Comparison of ENCODE assay signal across 11 cellular contexts in the genomic region with DNA sequence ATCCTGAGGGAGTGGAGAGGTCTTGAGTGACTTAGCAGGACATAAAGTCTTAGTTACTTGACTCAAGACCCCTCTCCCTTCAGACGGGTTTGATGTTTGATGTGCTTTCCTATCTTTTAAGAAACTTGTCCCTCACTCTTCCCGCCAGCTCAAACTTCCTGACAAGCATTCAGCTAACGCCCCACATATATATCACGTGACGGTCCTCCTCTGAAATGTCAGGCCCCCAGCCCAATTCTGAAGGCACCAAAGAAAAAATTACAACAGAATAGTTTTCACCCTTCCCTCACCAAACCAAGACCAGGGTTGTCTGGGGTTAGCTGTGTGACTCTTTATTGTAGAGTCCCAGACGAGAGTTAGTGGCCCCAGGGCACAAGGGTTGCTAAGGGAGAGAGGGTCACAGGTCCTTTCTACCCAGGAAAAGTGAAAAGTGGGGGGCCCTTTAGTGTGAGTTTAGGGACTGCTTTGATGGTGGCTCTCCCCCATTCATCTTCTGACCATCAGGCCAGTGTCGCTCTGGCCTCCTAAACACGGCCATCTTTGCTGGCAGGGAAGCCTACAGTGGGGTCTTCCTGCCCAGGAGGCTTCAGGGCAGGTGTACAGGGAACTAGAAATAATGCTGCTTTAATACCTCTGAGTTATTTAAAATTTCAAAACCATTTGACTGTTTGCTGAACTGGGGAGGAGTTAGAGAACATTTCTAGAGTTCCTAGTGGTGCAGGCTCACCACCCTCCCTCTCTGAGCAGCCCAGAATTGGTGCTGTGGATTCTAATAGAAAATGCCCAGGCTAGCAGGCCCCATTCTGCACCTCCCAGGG. TPM values are rescaled to one million over a fixed set of nuclear protein-coding genes. Genes with fewer than 3 reads are reported as not detected.
DNase-seq lines count a peak whose midpoint lies in the region; ATAC-seq and TF ChIP-seq lines count a peak whose summit lies in the region.
"Had no signal": no experiment of that assay in that cellular context is flagged by ENCODE, and none has a peak within 500 bp of the region (broad histone marks: within the 10 kb centered on the region; RNA-seq: fewer than 3 reads in every experiment).

No MANE protein-coding gene starts in this region.

- peaks cover 29% of the 10 kb centered on the region for H3K36me3 ChIP-seq in adipocyte (ENCODE audit: control insufficient read depth, insufficient read depth, low read length, severe bottlenecking)
- H3K36me3 ChIP-seq in iPS-18a (ENCODE audit: control insufficient read depth, low read depth, low read length), result peaks cover 11% of the 10 kb centered on the region
- H3K36me3 ChIP-seq in psoas muscle (ENCODE audit: insufficient read depth in 1 of 2, low read depth in 1 of 2), result peaks cover 0 to 10% of the 10 kb centered on the region in 2 donors

- H3K27ac ChIP-seq in iPS-18a (ENCODE audit: low read length) (no peak overlapping the region), psoas muscle (peak overlapping the region; percentile 94), foreskin keratinocyte (no peak overlapping the region)

- H3K9me3 ChIP-seq in adipocyte (ENCODE audit: control insufficient read depth, low read length) (no peaks in the 10 kb centered on the region), iPS-18a (ENCODE audit: control insufficient read depth, low read depth, low read length) (no peaks in the 10 kb centered on the region), psoas muscle (no peaks in the 10 kb centered on the region)

- DNase-seq in AG20443 (ENCODE audit: low spot score) (peak; percentile 55), adipocyte (ENCODE audit: low read depth) (no peak), psoas muscle (no peak), iPS-NIHi11 (ENCODE audit: low spot score) (no peak), foreskin keratinocyte (no peak), amygdala (lab: John Stamatoyannopoulos, UW) (no peak), nucleus accumbens (lab: John Stamatoyannopoulos, UW) (no peak)
- DNase-seq: NCI-H69; stimulated activated naive CD4-positive, alpha-beta T cell; T-helper 1 cell had no signal

- TF ChIP-seq CTCF in psoas muscle (IDR thresholded peaks at IDR 0.05) (no peak), foreskin keratinocyte (conservative IDR thresholded peaks at IDR 0.05) (no peak)

- H3K4me1 ChIP-seq in adipocyte (ENCODE audit: control insufficient read depth, insufficient read depth, low read length) (peaks cover 65% of the 10 kb centered on the region), iPS-18a (ENCODE audit: control insufficient read depth, low read depth, low read length) (peaks cover 49% of the 10 kb centered on the region), psoas muscle (peaks cover 60% of the 10 kb centered on the region), foreskin keratinocyte (no peaks in the 10 kb centered on the region)

- intact Hi-C loops in psoas muscle (cut with DNase I), result loop anchor here in 1 of 2 donors (5.0 kb wide), 1 partner anchor 123 kb away; no protein-coding TSS in a partner anchor

- H3K9ac ChIP-seq in adipocyte (ENCODE audit: low read length) (peak overlapping the region; percentile 100), iPS-18a (ENCODE audit: low read length) (no peak overlapping the region)

- ATAC-seq in psoas muscle (no peak), foreskin keratinocyte (no peak)

- no peaks in the 10 kb centered on the region for H3K27me3 ChIP-seq in adipocyte (replicated peaks; ENCODE audit: control insufficient read depth, insufficient read depth, low read length)
- peaks cover 13% of the 10 kb centered on the region for H3K27me3 ChIP-seq in iPS-18a (ENCODE audit: control insufficient read depth, insufficient read depth, low read length)
- no peaks in the 10 kb centered on the region for H3K27me3 ChIP-seq in psoas muscle (ENCODE audit: insufficient read depth in 3 of 3, low read length in 2 of 3)
- H3K27me3 ChIP-seq in foreskin keratinocyte, result peaks cover 49% of the 10 kb centered on the region

- 25 to 47% (median 28%) methylated on average over 8 of the region's 8 CpGs for WGBS in psoas muscle, 3 donors

- peak overlapping the region; percentile 99 for H3K4me3 ChIP-seq in adipocyte (ENCODE audit: low read length)
- peak overlapping the region; percentile 71 for H3K4me3 ChIP-seq in iPS-18a (ENCODE audit: low read length)
- peak overlapping the region; percentile 95 for H3K4me3 ChIP-seq in psoas muscle

RNA-seq across cellular contexts. Expression of a gene that starts 2.7 kb away (rescaled TPM):
- 100 to 1,000 TPM in 2 of 4 donors, 10 to 100 TPM in 2; 45.6 to 159 (median 111) TPM for total RNA-seq in psoas muscle
- 100 to 1,000 TPM in 2 of 3 donors, 10 to 100 TPM in 1; 76.1 to 209 (median 186) TPM for polyA plus RNA-seq in psoas muscle
- not detected in 2 replicates for total RNA-seq in foreskin keratinocyte
- 0.07 TPM in 1 of 2 replicates, not detected in the other for polyA plus RNA-seq in foreskin keratinocyte

Comparison
In these comparisons a context has a peak if more than half of its experiments do, and no peak if none do; other contexts are left out.
1. RNA of a gene that starts 2.7 kb away (total RNA-seq): 45.6 to 159 TPM in psoas muscle; not detected in foreskin keratinocyte; every median in the first group is over 10 times any median in the second.
2. Peak in every context shown above with its lines, with median percentiles within 50 percentile points of each other: H3K4me3 ChIP-seq.